ENCODE assay signal across 1 cellular context in genomic region chr19:38831142-38831605, GRCh38.
TF ChIP-seq lines count a peak whose summit lies in the region.

No MANE protein-coding gene starts in this region.

TF ChIP-seq in K562, 482 proteins besides CTCF, POLR2A, EP300 and RAD21 (continued from another document and continues in another):
- TF ChIP-seq NUFIP1 (IDR thresholded peaks at IDR 0.05; ENCODE audit: partially characterized antibody), result no peak
- TF ChIP-seq BRCA1 (IDR thresholded peaks at IDR 0.05), result no peak
- TF ChIP-seq BRCA1 (CRISPR knock-in tag; IDR thresholded peaks at IDR 0.05), result no peak
- TF ChIP-seq NR0B1 (IDR thresholded peaks at IDR 0.05; ENCODE audit: partially characterized antibody), result no peak
- peak; percentile 14 for TF ChIP-seq HDAC3 (IDR thresholded peaks at IDR 0.05; ENCODE audit: borderline replicate concordance, partially characterized antibody)
- no peak for TF ChIP-seq HDAC6 (IDR thresholded peaks at IDR 0.05; ENCODE audit: low read depth, low read length)
- TF ChIP-seq MNT (conservative IDR thresholded peaks at IDR 0.05), result peak in 1 of 2 experiments; percentile 54; a peak in 1 of 4 replicates
- TF ChIP-seq EWSR1 (IDR thresholded peaks at IDR 0.05; ENCODE audit: borderline replicate concordance, low read depth, partially characterized antibody), result no peak
- peak; percentile 56; the same call in 1 of the 2 replicates for TF ChIP-seq BCOR (IDR thresholded peaks at IDR 0.05)
- 0 out of 2 replicates have a peak, but pooled peaks have one; percentile 60 for TF ChIP-seq FOXP1 (CRISPR knock-in tag; IDR thresholded peaks at IDR 0.05)
- TF ChIP-seq ILF3 (IDR thresholded peaks at IDR 0.05; ENCODE audit: borderline replicate concordance), result no peak
- TF ChIP-seq SP1 (CRISPR knock-in tag; IDR thresholded peaks at IDR 0.05), result no peak
- 0 out of 2 replicates have a peak, but pooled peaks have one; percentile 38 for TF ChIP-seq REST (CRISPR knock-in tag; IDR thresholded peaks at IDR 0.05; ENCODE audit: low read depth)
- TF ChIP-seq TSHZ1 (CRISPR knock-in tag; IDR thresholded peaks at IDR 0.05), result no peak
- TF ChIP-seq ZNF431 (CRISPR knock-in tag; IDR thresholded peaks at IDR 0.05), result 0 out of 2 replicates have a peak, but pooled peaks have one; percentile 3
- 0 out of 2 replicates have a peak, but pooled peaks have one; percentile 9 for TF ChIP-seq HSF4 (CRISPR knock-in tag; IDR thresholded peaks at IDR 0.05; ENCODE audit: borderline replicate concordance)
- TF ChIP-seq E2F6 (IDR thresholded peaks at IDR 0.05; ENCODE audit: borderline replicate concordance in 1 of 2, extremely low read depth in 1 of 2, insufficient read depth in 1 of 2, insufficient read length in 1 of 2, low read depth in 1 of 2, low read length in 1 of 2, poor library complexity in 1 of 2, severe bottlenecking in 1 of 2), result peak in 1 of 2 experiments; percentile 35
- no peak for TF ChIP-seq SIX5 (IDR thresholded peaks at IDR 0.05; ENCODE audit: borderline replicate concordance in 1 of 2, insufficient read depth in 1 of 2, low read depth in 1 of 2, low read length in 2 of 2)
- peak; percentile 84 for TF ChIP-seq ZNF592 (IDR thresholded peaks at IDR 0.05)
- TF ChIP-seq ZNF766 (CRISPR knock-in tag; conservative IDR thresholded peaks at IDR 0.05), result no peak
- no peak for TF ChIP-seq ZNF75A (CRISPR knock-in tag; IDR thresholded peaks at IDR 0.05)
- peak; percentile 61 for TF ChIP-seq TOE1 (IDR thresholded peaks at IDR 0.05; ENCODE audit: borderline replicate concordance)
- TF ChIP-seq TOE1 (CRISPR knock-in tag; IDR thresholded peaks at IDR 0.05; ENCODE audit: borderline replicate concordance, low read depth), result no peak
- TF ChIP-seq SIN3A (IDR thresholded peaks at IDR 0.05; ENCODE audit: borderline replicate concordance in 2 of 2, control insufficient read depth in 1 of 2, low read depth in 2 of 2, low read length in 2 of 2), result peak in 1 of 2 experiments; percentile 2; a peak in 1 of 4 replicates
- 0 out of 4 replicates have a peak, but pooled peaks of 1 of the 2 experiments have one; percentile 21 for TF ChIP-seq NONO (IDR thresholded peaks at IDR 0.05; ENCODE audit: low read depth in 2 of 2, low read length in 1 of 2)
- TF ChIP-seq CREB3 (tag; conservative IDR thresholded peaks at IDR 0.05; ENCODE audit: low read depth), result 0 out of 2 replicates have a peak, but pooled peaks have one; percentile 28
- TF ChIP-seq GTF2B (IDR thresholded peaks at IDR 0.05; ENCODE audit: extremely low read depth, insufficient read length), result no peak
- TF ChIP-seq KDM4B (IDR thresholded peaks at IDR 0.05; ENCODE audit: borderline replicate concordance in 2 of 2, low read depth in 1 of 2), result no peak
- TF ChIP-seq XRCC5 (IDR thresholded peaks at IDR 0.05; ENCODE audit: low read depth, low read length), result no peak
- TF ChIP-seq IRF1 (CRISPR knock-in tag; IDR thresholded peaks at IDR 0.05; ENCODE audit: borderline replicate concordance), result 0 out of 2 replicates have a peak, but pooled peaks have one; percentile 38
- TF ChIP-seq HOMEZ (CRISPR knock-in tag; IDR thresholded peaks at IDR 0.05), result no peak
